Comparison of ENCODE assay signal across 1 cellular context in genomic region chr9:124280176-124280691, GRCh38.
TF ChIP-seq lines count a peak whose summit lies in the region.

No MANE protein-coding gene starts in this region.

TF ChIP-seq in GM23338, 12 proteins besides CTCF, POLR2A, EP300 and RAD21 (continued from another document):
- TF ChIP-seq ZNF462 (CRISPR knock-in tag; IDR thresholded peaks at IDR 0.05) (no peak), JUNB (IDR thresholded peaks at IDR 0.05; ENCODE audit: unreplicated experiment) (no peak), EZH2phosphoT487 (IDR thresholded peaks at IDR 0.05; ENCODE audit: unreplicated experiment) (no peak), CREB1 (CRISPR knock-in tag; IDR thresholded peaks at IDR 0.05; ENCODE audit: low read depth) (no peak), ETS1 (IDR thresholded peaks at IDR 0.05) (no peak), ZNF331 (CRISPR knock-in tag; IDR thresholded peaks at IDR 0.05; ENCODE audit: low read depth) (no peak), NANOG (IDR thresholded peaks at IDR 0.05; ENCODE audit: borderline replicate concordance) (no peak)
